Comparison of ENCODE assay signal across 27 cellular contexts in the genomic region with DNA sequence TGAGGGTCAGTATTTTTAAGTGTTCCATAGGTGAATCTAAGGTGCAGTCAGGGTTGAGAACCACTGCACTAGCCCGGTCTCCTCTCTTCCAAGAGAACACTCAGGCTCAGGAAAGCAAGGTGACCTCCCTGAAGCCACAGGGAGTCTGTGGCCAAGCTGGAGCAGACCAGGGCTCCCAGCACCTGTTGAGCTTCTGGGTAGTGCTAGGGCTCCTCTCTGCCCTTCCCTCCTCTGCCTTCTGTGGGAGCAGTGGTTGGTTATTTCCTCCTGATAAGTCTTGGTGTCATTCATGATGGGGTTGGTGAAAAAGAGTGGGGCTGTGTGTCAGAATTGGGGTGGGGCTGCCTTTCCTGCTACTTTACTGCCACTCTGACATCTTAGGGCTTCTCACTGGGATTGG.
"Had no signal": no experiment of that assay in that cellular context is flagged by ENCODE, and none has a peak within 500 bp of the region (broad histone marks: within the 10 kb centered on the region; RNA-seq: fewer than 3 reads in every experiment).

No MANE protein-coding gene starts in this region.

- ATAC-seq: activated naive CD4-positive, alpha-beta T cell treated with anti-CD3 and anti-CD28 coated beads, Interleukin-2, amount 50 U/mL, for 72 hours; activated T-cell treated with anti-CD3 and anti-CD28 coated beads, Interleukin-2, amount 50 U/mL, for 72 hours; WTC11 had no signal

- DNase-seq: activated CD4-positive, alpha-beta memory T cell treated with anti-CD3 and anti-CD28 coated beads, Interleukin-2, amount 10 ng/mL, durations not matched to agents 7 days and 5 days; activated CD4-positive, alpha-beta T cell treated with anti-CD3 and anti-CD28 coated beads for 1 hour; activated CD4-positive, alpha-beta T cell treated with anti-CD3 and anti-CD28 coated beads for 4 hours; activated CD4-positive, alpha-beta T cell treated with anti-CD3 and anti-CD28 coated beads, Interleukin-2, amount 10 ng/mL, durations not matched to agents 7 days and 5 days; activated CD4-positive, alpha-beta T cell treated with anti-CD3 and anti-CD28 coated beads, Interleukin-2, amount 50 U/mL, for 4 hours; activated CD8-positive, alpha-beta memory T cell treated with anti-CD3 and anti-CD28 coated beads, Interleukin-2, amount 50 U/mL, for 48 hours; activated gamma-delta T cell; activated naive CD4-positive, alpha-beta T cell; activated naive CD4-positive, alpha-beta T cell treated with anti-CD3 and anti-CD28 coated beads, Interleukin-2, amount 10 ng/mL, durations not matched to agents 7 days and 5 days; activated T-cell treated with anti-CD3 and anti-CD28 coated beads for 4 hours; activated T-cell treated with anti-CD3 and anti-CD28 coated beads, Interleukin-2, amount 50 U/mL, for 24 hours; activated T-cell treated with anti-CD3 and anti-CD28 coated beads, Interleukin-2, amount 50 U/mL, for 72 hours; central memory CD4-positive, alpha-beta T cell; cerebellar nuclear complex; colonic mucosa; effector CD8-positive, alpha-beta T cell; foreskin fibroblast; T-helper 2 cell had no signal

- H3K4me1 Mint-ChIP-seq: activated CD4-positive, alpha-beta memory T cell treated with anti-CD3 and anti-CD28 coated beads, Interleukin-2, amount 10 ng/mL, durations not matched to agents 7 days and 5 days; activated CD4-positive, alpha-beta T cell treated with anti-CD3 and anti-CD28 coated beads, Interleukin-2, amount 10 ng/mL, durations not matched to agents 7 days and 5 days had no signal

- H3K36me3 ChIP-seq: adrenal gland, breast epithelium, cardiac muscle cell, colonic mucosa had no signal

- H3K4me1 ChIP-seq: adrenal gland, ascending aorta, breast epithelium, colonic mucosa had no signal

- H3K9me3 ChIP-seq: adrenal gland, ascending aorta, breast epithelium, colonic mucosa had no signal

- H3K27me3 Mint-ChIP-seq: brain had no signal

- H3K4me3 ChIP-seq: adrenal gland, ascending aorta, breast epithelium, cardiac muscle cell, colonic mucosa had no signal

- H3K4me3 Mint-ChIP-seq: activated CD4-positive, alpha-beta memory T cell treated with anti-CD3 and anti-CD28 coated beads, Interleukin-2, amount 10 ng/mL, durations not matched to agents 7 days and 5 days; activated CD4-positive, alpha-beta T cell treated with anti-CD3 and anti-CD28 coated beads, Interleukin-2, amount 10 ng/mL, durations not matched to agents 7 days and 5 days; activated naive CD4-positive, alpha-beta T cell treated with anti-CD3 and anti-CD28 coated beads, Interleukin-2, amount 10 ng/mL, durations not matched to agents 7 days and 5 days; activated T-cell treated with anti-CD3 and anti-CD28 coated beads, Interleukin-2, amount 50 U/mL, for 24 hours; activated T-cell treated with anti-CD3 and anti-CD28 coated beads, Interleukin-2, amount 50 U/mL, for 72 hours; brain; WTC11 had no signal

- H3K9me3 Mint-ChIP-seq: activated CD4-positive, alpha-beta memory T cell treated with anti-CD3 and anti-CD28 coated beads, Interleukin-2, amount 10 ng/mL, durations not matched to agents 7 days and 5 days; activated CD4-positive, alpha-beta T cell treated with anti-CD3 and anti-CD28 coated beads, Interleukin-2, amount 10 ng/mL, durations not matched to agents 7 days and 5 days; activated naive CD4-positive, alpha-beta T cell treated with anti-CD3 and anti-CD28 coated beads, Interleukin-2, amount 10 ng/mL, durations not matched to agents 7 days and 5 days; activated naive CD4-positive, alpha-beta T cell treated with anti-CD3 and anti-CD28 coated beads, Interleukin-2, amount 50 U/mL, for 72 hours; activated T-cell treated with anti-CD3 and anti-CD28 coated beads, Interleukin-2, amount 50 U/mL, for 24 hours; activated T-cell treated with anti-CD3 and anti-CD28 coated beads, Interleukin-2, amount 50 U/mL, for 72 hours; brain; WTC11 had no signal

- H3K27me3 ChIP-seq: adrenal gland, ascending aorta, breast epithelium, cardiac muscle cell, colonic mucosa had no signal

- H3K27ac ChIP-seq: adrenal gland, ascending aorta, breast epithelium, cardiac muscle cell, colonic mucosa, epithelial cell of prostate, VCaP had no signal

- H3K27ac Mint-ChIP-seq: activated CD4-positive, alpha-beta memory T cell treated with anti-CD3 and anti-CD28 coated beads, Interleukin-2, amount 10 ng/mL, durations not matched to agents 7 days and 5 days; activated CD4-positive, alpha-beta T cell treated with anti-CD3 and anti-CD28 coated beads, Interleukin-2, amount 10 ng/mL, durations not matched to agents 7 days and 5 days; activated naive CD4-positive, alpha-beta T cell treated with anti-CD3 and anti-CD28 coated beads, Interleukin-2, amount 10 ng/mL, durations not matched to agents 7 days and 5 days; activated T-cell treated with anti-CD3 and anti-CD28 coated beads, Interleukin-2, amount 50 U/mL, for 24 hours; activated T-cell treated with anti-CD3 and anti-CD28 coated beads, Interleukin-2, amount 50 U/mL, for 72 hours; brain; WTC11 had no signal
